9 cellular contexts compared by ENCODE assay signal in the genomic region with DNA sequence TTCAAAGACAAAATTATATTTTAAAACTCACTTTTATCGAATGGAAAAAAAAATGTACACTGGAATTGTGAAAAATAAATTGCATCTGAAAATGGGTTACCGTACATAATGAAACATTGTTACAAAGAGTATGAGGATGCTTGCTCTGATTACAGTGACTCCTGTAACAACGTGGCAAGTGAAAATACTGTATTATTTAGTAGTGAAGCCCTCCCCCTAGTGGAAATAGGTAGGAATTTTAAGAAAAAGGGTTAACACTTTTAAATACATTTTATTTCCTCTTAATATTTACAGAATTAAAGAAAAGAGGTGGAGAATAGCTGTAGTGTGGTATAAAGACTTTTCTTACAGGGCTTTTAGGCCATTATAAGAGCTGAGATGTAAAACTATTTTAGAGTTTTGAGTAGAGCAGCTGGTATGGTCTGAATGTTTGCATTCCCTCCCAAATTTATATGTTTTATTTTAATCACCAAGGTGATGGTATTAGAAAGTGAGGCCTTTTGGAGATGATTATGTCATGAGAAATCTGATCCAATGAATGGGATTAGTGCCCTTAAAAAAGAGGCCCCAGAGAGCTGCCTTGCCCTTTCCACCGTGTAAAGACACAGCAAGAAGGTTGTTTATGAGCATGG. TPM values are rescaled to one million over a fixed set of nuclear protein-coding genes. Genes with fewer than 3 reads are reported as not detected.
DNase-seq lines count a peak whose midpoint lies in the region; ATAC-seq and TF ChIP-seq lines count a peak whose summit lies in the region.
"Had no signal": no experiment of that assay in that cellular context is flagged by ENCODE, and none has a peak within 500 bp of the region (broad histone marks: within the 10 kb centered on the region; RNA-seq: fewer than 3 reads in every experiment).

No MANE protein-coding gene starts in this region.

- H3K9me3 Mint-ChIP-seq in chondrocyte (ENCODE audit: low read depth): no peaks in the 10 kb centered on the region
- H3K9me3 Mint-ChIP-seq in activated CD4-positive, alpha-beta memory T cell treated with anti-CD3 and anti-CD28 coated beads, Interleukin-2, amount 10 ng/mL, durations not matched to agents 7 days and 5 days: no peaks in the 10 kb centered on the region

- WGBS in right lobe of liver (ENCODE audit: insufficient coverage, low coverage, low lambda C conversion rate, missing lambda C conversion rate): 20% methylated on average over 4 of the region's 4 CpGs

- peak; percentile 31 for TF ChIP-seq CTCF in AG04449 (IDR thresholded peaks at IDR 0.05; ENCODE audit: insufficient read depth, low read length, missing control alignments)
- peak; percentile 52 for TF ChIP-seq CTCF in GM12873 (IDR thresholded peaks at IDR 0.05; ENCODE audit: insufficient read depth, low read depth, low read length, missing control alignments)
- peak; percentile 96 for TF ChIP-seq CTCF in chondrocyte (IDR thresholded peaks at IDR 0.05)
- TF ChIP-seq CTCF in right lobe of liver (IDR thresholded peaks at IDR 0.05): peak; percentile 68 to 77 (median 73)

- H3K9me3 ChIP-seq in right lobe of liver: no peaks in the 10 kb centered on the region
- H3K9me3 ChIP-seq: HAP-1 had no signal

- H3K36me3 ChIP-seq in right lobe of liver: peaks cover 0 to 5% (median 0%) of the 10 kb centered on the region in 4 donors

- TF ChIP-seq POLR2A in right lobe of liver (IDR thresholded peaks at IDR 0.05): no peak

- no peak overlapping the region for H3K27ac ChIP-seq in right lobe of liver

- POLR2A ChIA-PET in AG04449 (lab: Yijun Ruan, JAX): no interaction called here
- POLR2A ChIA-PET in activated CD4-positive, alpha-beta memory T cell treated with anti-CD3 and anti-CD28 coated beads, Interleukin-2, amount 10 ng/mL, durations not matched to agents 7 days and 5 days (lab: Charles Lee): interaction anchor here (1.5 to 2.3 kb wide), 2 partner anchors 27 to 611 kb away, joined by 6 to 9 read pairs; a partner anchor contains a TSS

- intact Hi-C loops in right lobe of liver (cut with DNase I): loop anchor here in 1 of 2 donors (5.0 kb wide), 1 partner anchor 612 kb away; no protein-coding TSS in a partner anchor

- peak; percentile 70 for ATAC-seq in HG03565 (IDR thresholded peaks at IDR 0.05; ENCODE audit: unreplicated experiment)
- ATAC-seq in right lobe of liver: peak; percentile 75 to 84 (median 80)

- no peak overlapping the region for H3K27ac Mint-ChIP-seq in chondrocyte (ENCODE audit: unreplicated experiment)
- H3K27ac Mint-ChIP-seq in activated CD4-positive, alpha-beta memory T cell treated with anti-CD3 and anti-CD28 coated beads, Interleukin-2, amount 10 ng/mL, durations not matched to agents 7 days and 5 days: no peak overlapping the region

- H3K36me3 Mint-ChIP-seq in chondrocyte (ENCODE audit: low read depth): peaks cover 1% of the 10 kb centered on the region
- peaks cover 8% of the 10 kb centered on the region for H3K36me3 Mint-ChIP-seq in activated CD4-positive, alpha-beta memory T cell treated with anti-CD3 and anti-CD28 coated beads, Interleukin-2, amount 10 ng/mL, durations not matched to agents 7 days and 5 days (ENCODE audit: low read depth)

- DNase-seq in AG04449 (ENCODE audit: low read depth, low spot score): no peak
- DNase-seq in NOMO-1 treated with dmso at 0.1 percent for 144 hours (lab: John Stamatoyannopoulos, UW; ENCODE audit: unreplicated experiment): peak; percentile 25
- DNase-seq in chondrocyte (ENCODE audit: low spot score): no peak
- DNase-seq in right lobe of liver: no peak
- DNase-seq in stimulated activated CD4-positive, alpha-beta T cell treated with anti-CD3 and anti-CD28 coated beads, Interleukin-12 subunit alpha, Interleukin-12 subunit beta, amount 100 ng/mL, for 4 hours: no peak
- DNase-seq in activated CD4-positive, alpha-beta memory T cell treated with anti-CD3 and anti-CD28 coated beads, Interleukin-2, amount 10 ng/mL, durations not matched to agents 7 days and 5 days: no peak

- H3K4me3 ChIP-seq in AG04449 (ENCODE audit: low read depth, low read length) (no peak overlapping the region), right lobe of liver (no peak overlapping the region)
- H3K4me3 ChIP-seq: HAP-1 had no signal

- no peak overlapping the region for H3K4me3 Mint-ChIP-seq in chondrocyte (ENCODE audit: unreplicated experiment)
- no peak overlapping the region for H3K4me3 Mint-ChIP-seq in activated CD4-positive, alpha-beta memory T cell treated with anti-CD3 and anti-CD28 coated beads, Interleukin-2, amount 10 ng/mL, durations not matched to agents 7 days and 5 days

- CTCF ChIA-PET in AG04449 (lab: Yijun Ruan, JAX): interaction anchor here (0.7 to 22.7 kb wide), 23 partner anchors 8 to 1141 kb away, joined by 3 to 581 read pairs (median 4); a partner anchor contains a TSS
- CTCF ChIA-PET in activated CD4-positive, alpha-beta memory T cell treated with anti-CD3 and anti-CD28 coated beads, Interleukin-2, amount 10 ng/mL, durations not matched to agents 7 days and 5 days (lab: Charles Lee): interaction anchor here (0.6 to 11.7 kb wide), 4 partner anchors 53 to 1209 kb away, joined by 3 to 129 read pairs (median 3); no protein-coding TSS in a partner anchor

- no peaks in the 10 kb centered on the region for H3K27me3 ChIP-seq in right lobe of liver

- no peaks in the 10 kb centered on the region for H3K4me1 ChIP-seq in right lobe of liver
- H3K4me1 ChIP-seq: HAP-1 had no signal

- H3K4me1 Mint-ChIP-seq in chondrocyte (ENCODE audit: low read depth): peaks cover 12% of the 10 kb centered on the region
- no peaks in the 10 kb centered on the region for H3K4me1 Mint-ChIP-seq in activated CD4-positive, alpha-beta memory T cell treated with anti-CD3 and anti-CD28 coated beads, Interleukin-2, amount 10 ng/mL, durations not matched to agents 7 days and 5 days

- no peaks in the 10 kb centered on the region for H3K27me3 Mint-ChIP-seq in chondrocyte (ENCODE audit: low read depth)
- no peaks in the 10 kb centered on the region for H3K27me3 Mint-ChIP-seq in activated CD4-positive, alpha-beta memory T cell treated with anti-CD3 and anti-CD28 coated beads, Interleukin-2, amount 10 ng/mL, durations not matched to agents 7 days and 5 days

RNA-seq across cellular contexts. Expression of a gene that starts 25.2 kb away (rescaled TPM):
- 16.5 to 22.5 TPM (median 19.5 TPM) in 3 replicates for total RNA-seq in chondrocyte
- 10 to 100 TPM; 12.9 to 28.1 (median 16.6) TPM for total RNA-seq in right lobe of liver
- total RNA-seq in activated CD4-positive, alpha-beta memory T cell treated with anti-CD3 and anti-CD28 coated beads, Interleukin-2, amount 10 ng/mL, durations not matched to agents 7 days and 5 days: 10 to 100 TPM; 48.1 to 51.5 TPM

RNA-seq across cellular contexts. Expression of a gene that starts 25.9 kb away (rescaled TPM):
- total RNA-seq in chondrocyte (27.8 to 30.1 TPM (median 28.8 TPM) in 3 replicates), right lobe of liver (10 to 100 TPM; 25.5 to 46.2 (median 36.1) TPM)
- 100 to 1,000 TPM; 102 to 105 TPM for total RNA-seq in activated CD4-positive, alpha-beta memory T cell treated with anti-CD3 and anti-CD28 coated beads, Interleukin-2, amount 10 ng/mL, durations not matched to agents 7 days and 5 days

Comparison
In these comparisons a context has a peak if more than half of its experiments do, and no peak if none do; other contexts are left out.
1. CTCF ChIP-seq: peak in every context shown above with its lines; median percentile 96 in chondrocyte; 73 in right lobe of liver; 52 in GM12873; 31 in AG04449.